Comparison of ENCODE assay signal across 20 cellular contexts in genomic region chr11:66111158-66111557, GRCh38. TPM values are rescaled to one million over a fixed set of nuclear protein-coding genes. Genes with fewer than 3 reads are reported as not detected.
DNase-seq lines count a peak whose midpoint lies in the region; ATAC-seq, FAIRE-seq and TF ChIP-seq lines count a peak whose summit lies in the region.
"Had no signal": no experiment of that assay in that cellular context is flagged by ENCODE, and none has a peak within 500 bp of the region (broad histone marks: within the 10 kb centered on the region; RNA-seq: fewer than 3 reads in every experiment).

No MANE protein-coding gene starts in this region.

- no peak for TF ChIP-seq POLR2A in breast epithelium (IDR thresholded peaks at IDR 0.05)

- in situ Hi-C loops in brain microvascular endothelial cell (cut with HindIII; ENCODE audit: low pct_ligation_motif_present, low sequenced_read_pairs) = no loop called here

- H3K4me3 Mint-ChIP-seq in MCF 10A (ENCODE audit: unreplicated experiment) (no peak overlapping the region), IgD-negative memory B cell (peak overlapping the region; percentile 33 to 91 (median 74))
- peak overlapping the region; percentile 18 to 60 for H3K4me3 Mint-ChIP-seq in stimulated activated naive B cell treated with anti-CD40 and anti-IgM and Interleukin-4, amounts not matched to agents 10 μg/mL and 1 μg/mL and 100 μg/mL, for 72 hours

- peak; percentile 17 to 26 for ATAC-seq in stimulated activated naive B cell treated with anti-CD40 and anti-IgM and Interleukin-4, amounts not matched to agents 10 μg/mL and 1 μg/mL and 100 μg/mL, for 72 hours (replicated peaks)
- ATAC-seq in left lung = no peak

- H3K27me3 Mint-ChIP-seq in MCF 10A (ENCODE audit: insufficient read depth, unreplicated experiment) = no peaks in the 10 kb centered on the region
- no peaks in the 10 kb centered on the region for H3K27me3 Mint-ChIP-seq in IgD-negative memory B cell
- H3K27me3 Mint-ChIP-seq in stimulated activated naive B cell treated with anti-CD40 and anti-IgM and Interleukin-4, amounts not matched to agents 10 μg/mL and 1 μg/mL and 100 μg/mL, for 72 hours = no peaks in the 10 kb centered on the region

- CTCF ChIA-PET in MCF 10A (lab: Yijun Ruan, JAX) = interaction anchor here (1.0 kb wide), 2 partner anchors 42 to 43 kb away, joined by 3 to 4 read pairs; no protein-coding TSS in a partner anchor

- peaks cover 45% of the 10 kb centered on the region for H3K4me1 Mint-ChIP-seq in MCF 10A (ENCODE audit: insufficient read depth, unreplicated experiment)
- H3K4me1 Mint-ChIP-seq in IgD-negative memory B cell = peaks cover 54 to 75% (median 67%) of the 10 kb centered on the region in 3 donors
- peaks cover 58 to 86% of the 10 kb centered on the region in 2 donors for H3K4me1 Mint-ChIP-seq in stimulated activated naive B cell treated with anti-CD40 and anti-IgM and Interleukin-4, amounts not matched to agents 10 μg/mL and 1 μg/mL and 100 μg/mL, for 72 hours

- H3K27ac ChIP-seq in breast epithelium (no peak overlapping the region), brain microvascular endothelial cell (peak overlapping the region; percentile 92), left lung (no peak overlapping the region)
- H3K27ac ChIP-seq: suprapubic skin had no signal

- no peaks in the 10 kb centered on the region for H3K27me3 ChIP-seq in breast epithelium
- H3K27me3 ChIP-seq in brain microvascular endothelial cell (replicated peaks) = no peaks in the 10 kb centered on the region
- no peaks in the 10 kb centered on the region for H3K27me3 ChIP-seq in left lung
- H3K27me3 ChIP-seq: suprapubic skin had no signal

- no peaks in the 10 kb centered on the region for H3K9me3 Mint-ChIP-seq in MCF 10A (ENCODE audit: unreplicated experiment)
- H3K9me3 Mint-ChIP-seq in IgD-negative memory B cell = no peaks in the 10 kb centered on the region
- H3K9me3 Mint-ChIP-seq in stimulated activated naive B cell treated with anti-CD40 and anti-IgM and Interleukin-4, amounts not matched to agents 10 μg/mL and 1 μg/mL and 100 μg/mL, for 72 hours = peaks cover 0 to 1% of the 10 kb centered on the region in 2 donors

- H3K4me1 ChIP-seq in breast epithelium (peaks cover 0 to 11% of the 10 kb centered on the region in 2 donors), left lung (peaks cover 19 to 48% of the 10 kb centered on the region in 2 donors)

- FAIRE-seq in urothelium cell line (lab: Jason Lieb, UNC) = no peak
- FAIRE-seq: colon, H1 had no signal

- no peak overlapping the region for H3K4me3 ChIP-seq in breast epithelium
- H3K4me3 ChIP-seq in brain microvascular endothelial cell (ENCODE audit: low read depth, low read length) = no peak overlapping the region
- no peak overlapping the region for H3K4me3 ChIP-seq in left lung
- H3K4me3 ChIP-seq: suprapubic skin had no signal

- no TSS peak for BruUV-seq in MCF 10A (replicated peaks; lab: Mats Ljungman, UMichigan)

- no peak for DNase-seq in MCF 10A (ENCODE audit: unreplicated experiment)
- no peak for DNase-seq in breast epithelium (ENCODE audit: low spot score in 2 of 2)
- DNase-seq in brain microvascular endothelial cell = no peak
- DNase-seq in stimulated activated naive B cell treated with anti-CD40 and anti-IgM and Interleukin-4, amounts not matched to agents 10 μg/mL and 1 μg/mL and 100 μg/mL, for 72 hours = no peak
- DNase-seq in HCEC 1CT = no peak
- DNase-seq in left lung = no peak
- DNase-seq in urothelium cell line (ENCODE audit: low spot score) = no peak
- DNase-seq: activated T-cell treated with anti-CD3 and anti-CD28 coated beads, Interleukin-2, amount 50 U/mL, for 1 hour; aorta; DMS 273 treated with DMSO at 0.1 percent for 48 hours; foreskin fibroblast; GF-D8; NCI-H2029 treated with DMSO at 0.1 percent for 48 hours; NCI-H524; stimulated activated CD4-positive, alpha-beta T cell treated with anti-CD3 and anti-CD28 coated beads, Interleukin-2, amount 100 ng/mL, for 48 hours; T-helper 9 cell had no signal

- H3K9me3 ChIP-seq in breast epithelium = no peaks in the 10 kb centered on the region
- no peaks in the 10 kb centered on the region for H3K9me3 ChIP-seq in left lung
- H3K9me3 ChIP-seq: suprapubic skin had no signal

- TF ChIP-seq CTCF in MCF 10A (IDR thresholded peaks at IDR 0.05; ENCODE audit: unreplicated experiment) (no peak), breast epithelium (IDR thresholded peaks at IDR 0.05) (no peak), brain microvascular endothelial cell (IDR thresholded peaks at IDR 0.05; ENCODE audit: low read depth, low read length, missing control alignments) (no peak), left lung (IDR thresholded peaks at IDR 0.05) (no peak)

- H3K27ac Mint-ChIP-seq in MCF 10A (ENCODE audit: low read depth, unreplicated experiment) (peak overlapping the region; percentile 91), IgD-negative memory B cell (peak overlapping the region; percentile 59 to 98 (median 79))
- H3K27ac Mint-ChIP-seq in stimulated activated naive B cell treated with anti-CD40 and anti-IgM and Interleukin-4, amounts not matched to agents 10 μg/mL and 1 μg/mL and 100 μg/mL, for 72 hours = peak overlapping the region; percentile 77

- intact Hi-C loops in MCF 10A (cut with micrococcal nuclease) = no loop called here
- intact Hi-C loops in breast epithelium (cut with DNase I; ENCODE audit: low total_unique reads) = loop anchor here (2.0 kb wide), 1 partner anchor 78 kb away; no protein-coding TSS in a partner anchor
- intact Hi-C loops in left lung (cut with DNase I) = no loop called here

- H3K36me3 ChIP-seq in breast epithelium = no peaks in the 10 kb centered on the region
- no peaks in the 10 kb centered on the region for H3K36me3 ChIP-seq in brain microvascular endothelial cell (replicated peaks)
- H3K36me3 ChIP-seq in left lung = no peaks in the 10 kb centered on the region
- H3K36me3 ChIP-seq: suprapubic skin had no signal

- H3K36me3 Mint-ChIP-seq in MCF 10A (ENCODE audit: insufficient read depth, unreplicated experiment) (no peaks in the 10 kb centered on the region), IgD-negative memory B cell (peaks cover 9% of the 10 kb centered on the region)
- peaks cover 16% of the 10 kb centered on the region in 2 donors for H3K36me3 Mint-ChIP-seq in stimulated activated naive B cell treated with anti-CD40 and anti-IgM and Interleukin-4, amounts not matched to agents 10 μg/mL and 1 μg/mL and 100 μg/mL, for 72 hours

- POLR2A ChIA-PET in MCF 10A (lab: Yijun Ruan, JAX) = interaction anchor here (0.7 to 1.1 kb wide), 2 partner anchors 8 to 40 kb away, joined by 3 to 4 read pairs; no protein-coding TSS in a partner anchor

RNA-seq across cellular contexts. Expression of gene PACS1, which starts 41.1 kb away (rescaled TPM):
- total RNA-seq in MCF 10A (2022) = 32.2 and 33.5 TPM in 2 replicates
- total RNA-seq in breast epithelium = 10 to 100 TPM; 37.9 to 40.6 (median 38.6) TPM
- 72.9 TPM for polyA plus RNA-seq in IgD-negative memory B cell
- total RNA-seq in left lung = 10 to 100 TPM; 53.7 to 54.7 TPM

RNA-seq across cellular contexts. Expression of gene SF3B2, which starts 59.0 kb away (rescaled TPM):
- 241 and 317 TPM in 2 replicates for total RNA-seq in MCF 10A (2022)
- total RNA-seq in breast epithelium = 100 to 1,000 TPM; 144 to 163 (median 154) TPM
- polyA plus RNA-seq in IgD-negative memory B cell = 91.8 TPM
- 100 to 1,000 TPM; 122 to 160 TPM for total RNA-seq in left lung
